20 cellular contexts compared by ENCODE assay signal in the genomic region with DNA sequence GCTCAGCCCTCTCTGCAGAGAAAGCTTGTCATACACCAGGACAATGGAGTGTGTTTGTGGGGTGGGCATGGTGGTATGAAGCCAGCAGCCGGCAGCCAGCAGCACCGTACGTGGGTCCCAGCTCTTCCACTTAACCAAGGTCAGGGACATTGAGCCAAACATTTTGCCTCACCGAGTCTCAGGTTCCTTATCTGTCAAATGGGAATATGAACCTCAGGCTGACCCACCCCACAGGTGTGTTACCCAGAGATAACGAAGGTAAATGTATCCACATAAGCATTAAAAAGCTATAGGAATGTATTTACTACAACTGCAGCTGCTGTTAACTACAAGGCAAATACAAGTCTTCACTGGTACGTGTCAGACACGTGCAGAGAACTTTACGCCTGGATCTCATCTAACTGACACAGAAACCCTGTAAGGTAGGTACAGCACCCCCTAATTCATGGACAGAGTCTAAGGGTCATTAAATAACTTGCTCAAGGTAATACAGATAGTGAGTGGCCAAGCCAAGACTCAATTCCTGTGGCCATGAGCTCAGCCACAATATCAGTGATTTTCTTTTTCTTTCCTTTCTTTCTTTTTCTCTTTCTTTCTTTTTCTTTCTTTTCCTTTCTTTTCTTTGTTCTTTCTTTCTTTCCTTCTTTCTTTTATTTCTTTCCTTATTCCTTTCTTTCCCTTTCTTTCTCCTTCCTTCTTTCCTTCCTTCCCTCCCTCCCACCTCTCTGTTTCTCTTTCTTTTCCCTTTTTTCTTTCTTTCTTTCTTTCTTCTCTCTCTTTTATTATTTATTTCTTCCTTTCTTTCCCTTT. TPM values are rescaled to one million over a fixed set of nuclear protein-coding genes. Genes with fewer than 3 reads are reported as not detected.
"Had no signal": no experiment of that assay in that cellular context is flagged by ENCODE, and none has a peak within 500 bp of the region (broad histone marks: within the 10 kb centered on the region; RNA-seq: fewer than 3 reads in every experiment).

No MANE protein-coding gene starts in this region.

- H3K27ac ChIP-seq: ascending aorta, esophagus squamous epithelium, skin epidermis, suprapubic skin had no signal

- H3K4me3 ChIP-seq: ascending aorta, esophagus squamous epithelium, skin epidermis, suprapubic skin had no signal

- H3K27ac Mint-ChIP-seq: activated CD4-positive, alpha-beta memory T cell treated with anti-CD3 and anti-CD28 coated beads for 36 hours; progenitor cell of endocrine pancreas; stimulated activated naive CD8-positive, alpha-beta T cell treated with anti-CD3 and anti-CD28 coated beads, Interleukin-15, Interleukin-2, amounts not matched to agents 100 ng/mL and 50 ng/mL, for 24 hours; type B pancreatic cell; WTC11 had no signal

- H3K4me1 ChIP-seq: ascending aorta, suprapubic skin had no signal

- DNase-seq: activated CD4-positive, alpha-beta memory T cell treated with anti-CD3 and anti-CD28 coated beads for 36 hours; activated CD4-positive, alpha-beta T cell treated with anti-CD3 and anti-CD28 coated beads for 4 hours; activated effector memory CD4-positive, alpha-beta T cell treated with Interleukin-2 at 50 U/mL for 16 hours; activated naive CD4-positive, alpha-beta T cell treated with anti-CD3 and anti-CD28 coated beads, Interleukin-2, amount 50 U/mL, for 16 hours; activated T-cell treated with anti-CD3 and anti-CD28 coated beads, Interleukin-2, amount 50 U/mL, for 48 hours; cortex of kidney; effector memory CD4-positive, alpha-beta T cell; esophagus squamous epithelium; stimulated activated CD4-positive, alpha-beta T cell treated with anti-CD3 and anti-CD28 coated beads, Interleukin-15, amount 100 ng/mL, for 24 hours; stimulated activated CD4-positive, alpha-beta T cell treated with anti-CD3 and anti-CD28 coated beads, Interleukin-2, amount 100 ng/mL, for 48 hours had no signal

- H3K4me3 Mint-ChIP-seq: activated CD4-positive, alpha-beta memory T cell treated with anti-CD3 and anti-CD28 coated beads for 36 hours; stimulated activated naive CD8-positive, alpha-beta T cell treated with anti-CD3 and anti-CD28 coated beads, Interleukin-15, Interleukin-2, amounts not matched to agents 100 ng/mL and 50 ng/mL, for 24 hours; type B pancreatic cell; WTC11 had no signal

- H3K9me3 Mint-ChIP-seq: activated CD4-positive, alpha-beta memory T cell treated with anti-CD3 and anti-CD28 coated beads for 36 hours; stimulated activated naive CD8-positive, alpha-beta T cell treated with anti-CD3 and anti-CD28 coated beads, Interleukin-15, Interleukin-2, amounts not matched to agents 100 ng/mL and 50 ng/mL, for 24 hours; type B pancreatic cell; WTC11 had no signal

- FAIRE-seq: islet of Langerhans had no signal

- ATAC-seq: WTC11 had no signal

- H3K36me3 Mint-ChIP-seq: activated CD4-positive, alpha-beta memory T cell treated with anti-CD3 and anti-CD28 coated beads for 36 hours; type B pancreatic cell; WTC11 had no signal

- H3K4me1 Mint-ChIP-seq: WTC11 had no signal

- H3K9me3 ChIP-seq: ascending aorta, esophagus squamous epithelium, suprapubic skin had no signal

- H3K36me3 ChIP-seq: ascending aorta, esophagus squamous epithelium, suprapubic skin had no signal

- H3K27me3 Mint-ChIP-seq: activated CD4-positive, alpha-beta memory T cell treated with anti-CD3 and anti-CD28 coated beads for 36 hours; progenitor cell of endocrine pancreas; stimulated activated naive CD8-positive, alpha-beta T cell treated with anti-CD3 and anti-CD28 coated beads, Interleukin-15, Interleukin-2, amounts not matched to agents 100 ng/mL and 50 ng/mL, for 24 hours had no signal

- H3K27me3 ChIP-seq: ascending aorta, esophagus squamous epithelium, suprapubic skin had no signal

RNA-seq across cellular contexts. Expression of a gene that starts 1.0 kb away (rescaled TPM):
- total RNA-seq: ascending aorta, lung microvascular endothelial cell, WTC11 had no signal
- polyA plus RNA-seq: neural cell had no signal
